10 cellular contexts compared by ENCODE assay signal in the genomic region with DNA sequence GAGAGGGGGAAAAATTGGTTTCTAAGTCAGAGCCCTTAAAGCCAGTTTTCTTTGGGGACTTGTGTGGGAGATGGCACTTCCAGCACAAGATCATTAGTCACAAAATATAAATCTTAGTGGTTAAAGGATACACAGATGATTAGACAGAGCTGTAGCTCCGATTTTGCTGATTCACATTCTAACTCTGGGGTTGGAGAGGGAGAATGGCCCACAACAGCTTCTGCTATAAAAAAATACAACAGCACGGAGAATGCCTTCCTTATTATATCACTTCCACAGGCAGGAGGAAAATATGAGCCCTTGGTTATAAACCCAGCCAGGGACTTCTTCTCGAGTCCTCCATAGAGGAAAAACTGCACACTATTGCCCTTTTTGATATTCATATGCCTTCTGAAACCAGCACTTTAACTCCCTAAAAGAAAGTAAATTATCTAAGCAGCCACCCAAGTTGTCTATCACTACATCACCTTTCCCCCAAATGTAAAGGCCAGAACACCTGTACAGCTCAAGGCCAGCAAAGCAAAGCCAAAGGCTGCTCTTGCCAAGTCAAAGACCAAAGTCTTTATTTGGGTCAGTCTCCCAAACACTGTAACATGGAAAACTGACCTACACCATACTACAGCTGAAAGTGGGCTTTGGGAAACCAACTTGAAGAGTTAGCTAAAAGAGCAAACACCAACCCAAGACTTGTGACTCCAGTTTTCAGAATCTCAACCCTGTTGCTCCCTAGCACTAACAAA. TPM values are rescaled to one million over a fixed set of nuclear protein-coding genes. Genes with fewer than 3 reads are reported as not detected.
A peak's percentile ranks its signal among the peaks of the same experiment; 100 is the strongest.
DNase-seq lines count a peak whose midpoint lies in the region; ATAC-seq and TF ChIP-seq lines count a peak whose summit lies in the region.
"Had no signal": no experiment of that assay in that cellular context is flagged by ENCODE, and none has a peak within 500 bp of the region (broad histone marks: within the 10 kb centered on the region; RNA-seq: fewer than 3 reads in every experiment).

No MANE protein-coding gene starts in this region.

- H2BK15ac ChIP-seq in H9 (ENCODE audit: low read depth, low read length): no peak overlapping the region

- no peak overlapping the region for H3K4me2 ChIP-seq in H9 (ENCODE audit: insufficient read depth, insufficient read length, low read length)

- H3K27ac ChIP-seq in H9 (ENCODE audit: insufficient read length, low read depth, low read length): no peak overlapping the region

- peak overlapping the region; percentile 56 to 93 (median 86); a peak in 4 of 7 replicates for H3K27ac Mint-ChIP-seq in H9
- H3K27ac Mint-ChIP-seq: activated B cell treated with CpG ODN at 0.5 μM for 24 hours had no signal

- no peak overlapping the region for H3K9ac ChIP-seq in H9 (ENCODE audit: extremely low read depth, insufficient read length, low read length)

- H3K9me3 Mint-ChIP-seq in H9: no peaks in the 10 kb centered on the region
- H3K9me3 Mint-ChIP-seq: activated B cell treated with CpG ODN at 0.5 μM for 24 hours had no signal

- H3K23me2 ChIP-seq in H9 (ENCODE audit: insufficient read length, low read depth, low read length, poor library complexity, severe bottlenecking): no peaks in the 10 kb centered on the region

- H4K20me1 ChIP-seq in H9 (ENCODE audit: control insufficient read depth, insufficient read depth, insufficient read length): no peaks in the 10 kb centered on the region

- no peak overlapping the region for H4K8ac ChIP-seq in H9 (replicated peaks; ENCODE audit: insufficient read length, low read depth, low read length)

- H2BK120ac ChIP-seq in H9 (ENCODE audit: low read depth, low read length, poor library complexity, severe bottlenecking): no peak overlapping the region

- peaks cover 39% of the 10 kb centered on the region for H3K79me2 ChIP-seq in H9 (ENCODE audit: insufficient read depth, low read length)

- no peaks in the 10 kb centered on the region for H3K27me3 Mint-ChIP-seq in H9 (ENCODE audit: low read depth)
- H3K27me3 Mint-ChIP-seq: activated B cell treated with CpG ODN at 0.5 μM for 24 hours had no signal

- ATAC-seq in HG03442 (IDR thresholded peaks at IDR 0.05; ENCODE audit: unreplicated experiment) (no peak), HG03521 (IDR thresholded peaks at IDR 0.05; ENCODE audit: unreplicated experiment) (no peak)

- no peak overlapping the region for H3K4ac ChIP-seq in H9 (ENCODE audit: low read depth, low read length)

- H2BK12ac ChIP-seq in H9 (ENCODE audit: insufficient read length, low read depth, low read length): no peak overlapping the region

- no peak overlapping the region for H3K23ac ChIP-seq in H9 (ENCODE audit: insufficient read length, low read depth, low read length)

- H3T11ph ChIP-seq in H9 (ENCODE audit: low read length): no peak overlapping the region

- peaks cover 22 to 33% of the 10 kb centered on the region in 2 experiments for H3K4me1 Mint-ChIP-seq in H9

- no peak overlapping the region for H3K4me3 Mint-ChIP-seq in H9
- H3K4me3 Mint-ChIP-seq: activated B cell treated with CpG ODN at 0.5 μM for 24 hours had no signal

- H3K56ac ChIP-seq in H9 (ENCODE audit: insufficient read length, low read depth, low read length): no peak overlapping the region

- H2AFZ ChIP-seq in H9 (ENCODE audit: low read length): no peak overlapping the region

- WGBS in H9 (ENCODE audit: extremely low coverage, insufficient read length, low lambda C conversion rate): no CpG with 5 or more reads among the region's 3 CpGs

- peaks cover 17 to 34% (median 30%) of the 10 kb centered on the region in 3 experiments; a peak in 6 of 7 replicates for H3K36me3 Mint-ChIP-seq in H9 (ENCODE audit: insufficient read depth in 1 of 3, low read depth in 3 of 3)

- DNase-seq in H9 (no peak), hepatic stellate cell (ENCODE audit: low spot score) (peak; percentile 78), stromal cell of bone marrow (ENCODE audit: low read depth) (peak; percentile 93), D341Med (ENCODE audit: low spot score) (no peak)
- DNase-seq: activated B cell treated with CpG ODN at 0.5 μM for 24 hours, NCI-H1694 treated with DMSO at 0.1 percent for 48 hours, nucleus accumbens had no signal

- no peak overlapping the region for H2BK5ac ChIP-seq in H9 (ENCODE audit: insufficient read length, low read length)

- H3K18ac ChIP-seq in H9 (ENCODE audit: insufficient read length, low read depth, low read length): no peak overlapping the region

- H3K27me3 ChIP-seq in H9 (ENCODE audit: insufficient read depth, low read length): no peaks in the 10 kb centered on the region

- peaks cover 2% of the 10 kb centered on the region; the same call in 1 of the 2 replicates for H3K4me1 ChIP-seq in H9 (ENCODE audit: insufficient read depth, low read length)

- H4K91ac ChIP-seq in H9 (ENCODE audit: insufficient read length, low read depth, low read length): no peak overlapping the region

- no peak overlapping the region for H4K5ac ChIP-seq in H9 (ENCODE audit: insufficient read length, low read depth, low read length)

- H3K14ac ChIP-seq in H9 (ENCODE audit: insufficient read depth, low read length): no peak overlapping the region

- no peak overlapping the region for H2BK20ac ChIP-seq in H9 (ENCODE audit: low read depth, low read length, poor library complexity, severe bottlenecking)

- no peak overlapping the region for H2AK5ac ChIP-seq in H9 (ENCODE audit: insufficient read length, low read length)

- peaks cover 19% of the 10 kb centered on the region for H3K79me1 ChIP-seq in H9 (ENCODE audit: insufficient read depth, low read depth, low read length, poor library complexity, severe bottlenecking)

- H3K4me3 ChIP-seq in WI38 (ENCODE audit: low read depth, low read length): peak overlapping the region; percentile 32

- H3K9me3 ChIP-seq in H9 (ENCODE audit: control insufficient read depth, low read depth, low read length): no peaks in the 10 kb centered on the region

- no peak for TF ChIP-seq CTCF in H9 (conservative IDR thresholded peaks at IDR 0.05)
- TF ChIP-seq CTCF in WI38 (IDR thresholded peaks at IDR 0.05; ENCODE audit: low read depth, low read length): no peak

RNA-seq across cellular contexts. Expression of a gene that starts 10.4 kb away (rescaled TPM):
- total RNA-seq in H9 (2021): 80.1 and 80.3 TPM in 2 replicates

RNA-seq across cellular contexts. Expression of a gene that starts 10.5 kb away (rescaled TPM):
- 56.3 and 56.8 TPM in 2 replicates for total RNA-seq in H9 (2021)

RNA-seq across cellular contexts. Expression of a gene that starts 41.8 kb away (rescaled TPM):
- 0.28 and 0.29 TPM in 2 replicates for total RNA-seq in H9 (2021)
- total RNA-seq: activated B cell treated with CpG ODN at 0.5 μM for 24 hours had no signal

Comparison
In these comparisons a context has a peak if more than half of its experiments do, and no peak if none do; other contexts are left out.
1. DNase-seq: peak in hepatic stellate cell (single experiment) and stromal cell of bone marrow (single experiment); none in H9 (single experiment) and D341Med (single experiment).